Comparison of ENCODE assay signal across 19 cellular contexts in genomic region chr1:147076442-147076841, GRCh38.
DNase-seq lines count a peak whose midpoint lies in the region; TF ChIP-seq lines count a peak whose summit lies in the region.
"Had no signal": no experiment of that assay in that cellular context is flagged by ENCODE, and none has a peak within 500 bp of the region (broad histone marks: within the 10 kb centered on the region; RNA-seq: fewer than 3 reads in every experiment).

No MANE protein-coding gene starts in this region.

- peaks cover 5 to 87% of the 10 kb centered on the region in 2 donors for H3K27me3 ChIP-seq in breast epithelium
- H3K27me3 ChIP-seq in iPS-15b (ENCODE audit: control insufficient read depth, insufficient read depth, low read length), result peaks cover 100% of the 10 kb centered on the region
- H3K27me3 ChIP-seq in neuronal stem cell (ENCODE audit: control insufficient read depth in 3 of 3, insufficient read depth in 3 of 3, low read depth in 1 of 3, low read length in 3 of 3), result peaks cover 33 to 91% (median 50%) of the 10 kb centered on the region in 3 experiments

- no peak for TF ChIP-seq POLR2A in breast epithelium (IDR thresholded peaks at IDR 0.05)

- no peak overlapping the region for H2BK15ac ChIP-seq in neuronal stem cell (ENCODE audit: low read length)

- no peak overlapping the region for H2BK5ac ChIP-seq in neuronal stem cell (ENCODE audit: low read length)

- WGBS in neuronal stem cell (ENCODE audit: extremely low coverage in 2 of 2, insufficient read length in 2 of 2, insufficient replicate concordance in 1 of 2), 2 donors, result no CpG with 5 or more reads among the region's 7 CpGs

- no peak overlapping the region for H3K14ac ChIP-seq in neuronal stem cell (ENCODE audit: low read length)

- H3K4me1 ChIP-seq in breast epithelium (no peaks in the 10 kb centered on the region), iPS-15b (ENCODE audit: control insufficient read depth, insufficient read depth, low read length) (peaks cover 10% of the 10 kb centered on the region), neuronal stem cell (ENCODE audit: control insufficient read depth in 2 of 2, insufficient read depth in 1 of 2, low read depth in 1 of 2, low read length in 2 of 2) (peaks cover 0 to 21% of the 10 kb centered on the region in 2 donors)
- H3K4me1 ChIP-seq: A549, Caco-2 had no signal

- H3K4me3 ChIP-seq in breast epithelium, result no peak overlapping the region
- H3K4me3 ChIP-seq in LNCaP clone FGC (ENCODE audit: low read depth, low read length), result no peak overlapping the region
- H3K4me3 ChIP-seq in iPS-15b (ENCODE audit: low read depth, low read length), result peak overlapping the region; percentile 2
- H3K4me3 ChIP-seq in neuronal stem cell (ENCODE audit: low read length in 2 of 2), result no peak overlapping the region
- H3K4me3 ChIP-seq: A549, GM23248 had no signal

- no peak overlapping the region for H3K27ac ChIP-seq in breast epithelium
- H3K27ac ChIP-seq in neuronal stem cell (replicated peaks; ENCODE audit: low read length), result no peak overlapping the region
- H3K27ac ChIP-seq: A549, GM23248 had no signal

- no peaks in the 10 kb centered on the region for H3K9me3 ChIP-seq in breast epithelium
- no peaks in the 10 kb centered on the region for H3K9me3 ChIP-seq in iPS-15b (ENCODE audit: control insufficient read depth, insufficient read depth, low read length)
- peaks cover 0 to 8% of the 10 kb centered on the region in 2 donors for H3K9me3 ChIP-seq in neuronal stem cell (replicated peaks in 1 of 2; ENCODE audit: control insufficient read depth in 2 of 2, insufficient read depth in 1 of 2, low read depth in 1 of 2, low read length in 2 of 2)
- H3K9me3 ChIP-seq: A549, Caco-2 had no signal

- in situ Hi-C loops in T47D (cut with HindIII; ENCODE audit: low pct_unique_long_range_greater_than_20kb, low sequenced_read_pairs), result no loop called here

- H4K91ac ChIP-seq in neuronal stem cell (ENCODE audit: low read depth, low read length, poor library complexity), result no peak overlapping the region

- peak; percentile 61 to 68 for DNase-seq in T47D (ENCODE audit: low read depth in 1 of 2, low spot score in 1 of 2)
- no peak for DNase-seq in breast epithelium (ENCODE audit: low spot score in 2 of 2)
- DNase-seq in LNCaP clone FGC (ENCODE audit: low read depth), result peak; percentile 71
- no peak for DNase-seq in neuronal stem cell (ENCODE audit: low spot score)
- no peak for DNase-seq in AG08395 (ENCODE audit: low spot score)
- no peak for DNase-seq in NCI-H146 (lab: John Stamatoyannopoulos, UW)
- DNase-seq: 8988T; ACHN; C1 segment of cervical spinal cord; Caco-2; CD4-positive, CD25-positive, alpha-beta regulatory T cell; CD8-positive, alpha-beta T cell; DMS153; DMS79 treated with DMSO at 0.1 percent for 48 hours; GF-D8; GM23248; H9 had no signal

- H3K4me2 ChIP-seq in neuronal stem cell (ENCODE audit: insufficient read depth, low read length, poor library complexity, severe bottlenecking), result no peak overlapping the region
- H3K4me2 ChIP-seq: A549 had no signal

- intact Hi-C loops in breast epithelium (cut with DNase I; ENCODE audit: low total_unique reads), result no loop called here

- no peak overlapping the region for H2BK120ac ChIP-seq in neuronal stem cell (ENCODE audit: low read depth, low read length)

- no peak overlapping the region for H3K4ac ChIP-seq in neuronal stem cell (ENCODE audit: low read length)

- no peak overlapping the region for H2BK12ac ChIP-seq in neuronal stem cell (ENCODE audit: low read length)

- no peak overlapping the region for H2AK5ac ChIP-seq in neuronal stem cell (ENCODE audit: low read depth, low read length)

- H3K9ac ChIP-seq in iPS-15b (ENCODE audit: low read depth, low read length) (no peak overlapping the region), neuronal stem cell (ENCODE audit: low read depth, low read length, poor library complexity) (no peak overlapping the region)
- H3K9ac ChIP-seq: GM23248 had no signal

- H3K18ac ChIP-seq in neuronal stem cell (ENCODE audit: low read length), result no peak overlapping the region

- TF ChIP-seq CTCF in breast epithelium (IDR thresholded peaks at IDR 0.05) (no peak), LNCaP clone FGC (IDR thresholded peaks at IDR 0.05; ENCODE audit: control insufficient read depth, extremely low read depth, insufficient read depth) (no peak)

- H3K36me3 ChIP-seq in breast epithelium, result no peaks in the 10 kb centered on the region
- no peaks in the 10 kb centered on the region for H3K36me3 ChIP-seq in iPS-15b (ENCODE audit: control insufficient read depth, insufficient read depth, low read length)
- H3K36me3 ChIP-seq in neuronal stem cell (replicated peaks in 1 of 2; ENCODE audit: control insufficient read depth in 2 of 2, insufficient read depth in 2 of 2, low read length in 2 of 2), result no peaks in the 10 kb centered on the region

- no peaks in the 10 kb centered on the region for H3K79me1 ChIP-seq in neuronal stem cell (ENCODE audit: low read depth, low read length)

- H4K8ac ChIP-seq in neuronal stem cell (ENCODE audit: low read depth, low read length), result no peak overlapping the region

- no peak overlapping the region for H2AFZ ChIP-seq in neuronal stem cell (ENCODE audit: low read length)
- H2AFZ ChIP-seq: GM23248 had no signal

- no peak overlapping the region for H3K23ac ChIP-seq in neuronal stem cell (ENCODE audit: low read depth, low read length, poor library complexity)

Comparison
In these comparisons a context has a peak if more than half of its experiments do, and no peak if none do; other contexts are left out.
1. DNase-seq: peak in T47D (2 of 2) and LNCaP clone FGC (single experiment); none in breast epithelium (0 of 2), neuronal stem cell (single experiment), AG08395 (single experiment) and NCI-H146 (single experiment).